ENCODE assay signal across 8 cellular contexts in the genomic region with DNA sequence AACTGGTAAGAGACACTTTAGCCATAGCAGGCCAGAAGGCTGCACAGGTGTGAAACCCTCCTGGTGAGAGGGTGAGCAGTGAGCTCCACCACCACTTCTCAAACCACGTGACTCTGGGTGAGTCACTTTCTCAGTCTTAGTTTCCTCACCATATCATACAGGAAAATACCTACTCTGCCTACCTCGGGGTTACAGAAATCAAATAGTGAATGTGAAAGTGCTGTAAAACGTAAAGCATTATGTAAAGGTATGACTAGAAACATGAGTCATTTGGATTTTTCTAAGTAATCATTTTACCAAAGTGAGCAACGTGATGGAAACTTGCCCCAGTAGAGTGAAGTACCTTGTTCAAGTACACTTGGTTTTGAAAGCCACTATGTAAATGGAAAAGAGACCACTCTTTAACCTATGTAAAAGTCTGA. TPM values are rescaled to one million over a fixed set of nuclear protein-coding genes. Genes with fewer than 3 reads are reported as not detected.
DNase-seq lines count a peak whose midpoint lies in the region; ATAC-seq and TF ChIP-seq lines count a peak whose summit lies in the region.

No MANE protein-coding gene starts in this region.

- H3K27me3 Mint-ChIP-seq in GM23338 (ENCODE audit: insufficient read depth, low read depth, poor library complexity) (peaks cover under 1% of the 10 kb centered on the region), osteocyte (ENCODE audit: unreplicated experiment) (no peaks in the 10 kb centered on the region)
- H3K27me3 Mint-ChIP-seq in activated T-helper 17 cell treated with anti-CD3 and anti-CD28 coated beads, Interleukin-2, amount 50 U/mL, for 72 hours = no peaks in the 10 kb centered on the region

- H3K27ac ChIP-seq in GM23338 (ENCODE audit: low read depth) = peak overlapping the region; percentile 88
- peak overlapping the region; percentile 14 to 50 for H3K27ac ChIP-seq in left lung

- intact Hi-C loops in left lung (cut with DNase I) = no loop called here

- no peaks in the 10 kb centered on the region; the same call in 1 of the 2 replicates for H4K20me1 ChIP-seq in GM23338 (replicated peaks; ENCODE audit: insufficient read depth)

- no peak overlapping the region for H3K4me3 ChIP-seq in GM06990 (replicated peaks; ENCODE audit: low read depth, low read length)
- H3K4me3 ChIP-seq in GM23338 = peak overlapping the region; percentile 27; the same call in 1 of the 2 replicates
- H3K4me3 ChIP-seq in left lung = no peak overlapping the region

- TF ChIP-seq CTCF in GM06990 (IDR thresholded peaks at IDR 0.05; ENCODE audit: insufficient read depth, low read length, poor library complexity, severe bottlenecking) = no peak
- TF ChIP-seq CTCF in GM23338 (conservative IDR thresholded peaks at IDR 0.05; ENCODE audit: low read depth in 2 of 2) = no peak
- TF ChIP-seq CTCF in left lung (IDR thresholded peaks at IDR 0.05) = no peak
- TF ChIP-seq CTCF in osteocyte (IDR thresholded peaks at IDR 0.05) = no peak

- H3K4me3 Mint-ChIP-seq in GM23338 (peak overlapping the region; percentile 10; the same call in 1 of the 3 replicates), osteocyte (ENCODE audit: unreplicated experiment) (no peak overlapping the region)
- peak overlapping the region; percentile 88 for H3K4me3 Mint-ChIP-seq in activated T-helper 17 cell treated with anti-CD3 and anti-CD28 coated beads, Interleukin-2, amount 50 U/mL, for 72 hours
- H3K4me3 Mint-ChIP-seq in stimulated activated effector memory CD8-positive, alpha-beta T cell treated with anti-CD3 and anti-CD28 coated beads, Interleukin-12 subunit alpha, Interleukin-12 subunit beta, amount 100 ng/mL, for 72 hours = peak overlapping the region; percentile 61

- H3K4me2 ChIP-seq in GM23338 = peak overlapping the region; percentile 26

- DNase-seq in GM06990 (ENCODE audit: extremely low read depth, insufficient read length) = peak; percentile 90
- peak; percentile 45 for DNase-seq in GM23338 (ENCODE audit: low spot score)
- peak; percentile 15 for DNase-seq in MV-4-11 (lab: John Stamatoyannopoulos, UW)
- peak in 1 of 2 donors; percentile 68 for DNase-seq in left lung
- DNase-seq in stimulated activated effector memory CD8-positive, alpha-beta T cell treated with anti-CD3 and anti-CD28 coated beads, Interleukin-12 subunit alpha, Interleukin-12 subunit beta, amount 100 ng/mL, for 72 hours (ENCODE audit: low spot score in 2 of 2) = peak; percentile 57 to 88
- DNase-seq in AG20443 (ENCODE audit: low spot score) = no peak
- no peak for DNase-seq in osteocyte (ENCODE audit: extremely low spot score, unreplicated experiment)

- H3K27ac Mint-ChIP-seq in GM23338 (peak overlapping the region; percentile 67), osteocyte (ENCODE audit: unreplicated experiment) (no peak overlapping the region)
- H3K27ac Mint-ChIP-seq in activated T-helper 17 cell treated with anti-CD3 and anti-CD28 coated beads, Interleukin-2, amount 50 U/mL, for 72 hours = peak overlapping the region; percentile 86
- H3K27ac Mint-ChIP-seq in stimulated activated effector memory CD8-positive, alpha-beta T cell treated with anti-CD3 and anti-CD28 coated beads, Interleukin-12 subunit alpha, Interleukin-12 subunit beta, amount 100 ng/mL, for 72 hours = peak overlapping the region; percentile 93

- H3K9me3 Mint-ChIP-seq in GM23338 = peaks cover 8% of the 10 kb centered on the region; the same call in 2 of the 3 replicates
- no peaks in the 10 kb centered on the region for H3K9me3 Mint-ChIP-seq in activated T-helper 17 cell treated with anti-CD3 and anti-CD28 coated beads, Interleukin-2, amount 50 U/mL, for 72 hours
- no peaks in the 10 kb centered on the region for H3K9me3 Mint-ChIP-seq in stimulated activated effector memory CD8-positive, alpha-beta T cell treated with anti-CD3 and anti-CD28 coated beads, Interleukin-12 subunit alpha, Interleukin-12 subunit beta, amount 100 ng/mL, for 72 hours
- no peaks in the 10 kb centered on the region for H3K9me3 Mint-ChIP-seq in osteocyte (ENCODE audit: unreplicated experiment)

- H3K9me2 ChIP-seq in GM23338 (ENCODE audit: insufficient read depth) = no peaks in the 10 kb centered on the region

- peaks cover 84% of the 10 kb centered on the region for H3K4me1 ChIP-seq in GM23338 (ENCODE audit: insufficient read depth)
- peaks cover 10 to 68% of the 10 kb centered on the region in 2 donors for H3K4me1 ChIP-seq in left lung

- H3K9me3 ChIP-seq in left lung = peaks cover 0 to 3% of the 10 kb centered on the region in 2 donors

- peaks cover 98% of the 10 kb centered on the region for H3K79me2 ChIP-seq in GM23338 (replicated peaks; ENCODE audit: insufficient read depth)

- no peaks in the 10 kb centered on the region for H3F3A ChIP-seq in GM23338 (replicated peaks; ENCODE audit: low read depth)

- ATAC-seq in GM23338 = peak; percentile 60
- ATAC-seq in activated T-helper 17 cell treated with anti-CD3 and anti-CD28 coated beads, Interleukin-2, amount 50 U/mL, for 72 hours (replicated peaks) = peak; percentile 80
- peak; percentile 92 for ATAC-seq in left lung
- peak; percentile 89 for ATAC-seq in stimulated activated effector memory CD8-positive, alpha-beta T cell treated with anti-CD3 and anti-CD28 coated beads, Interleukin-12 subunit alpha, Interleukin-12 subunit beta, amount 100 ng/mL, for 72 hours

- H3K4me1 Mint-ChIP-seq in GM23338 = peaks cover 63% of the 10 kb centered on the region
- H3K4me1 Mint-ChIP-seq in activated T-helper 17 cell treated with anti-CD3 and anti-CD28 coated beads, Interleukin-2, amount 50 U/mL, for 72 hours = peaks cover 61% of the 10 kb centered on the region
- peaks cover 83% of the 10 kb centered on the region for H3K4me1 Mint-ChIP-seq in stimulated activated effector memory CD8-positive, alpha-beta T cell treated with anti-CD3 and anti-CD28 coated beads, Interleukin-12 subunit alpha, Interleukin-12 subunit beta, amount 100 ng/mL, for 72 hours
- H3K4me1 Mint-ChIP-seq in osteocyte (ENCODE audit: unreplicated experiment) = peaks cover 81% of the 10 kb centered on the region

- H3K36me3 Mint-ChIP-seq in GM23338 (ENCODE audit: low read depth) (peaks cover 26% of the 10 kb centered on the region; the same call in 2 of the 3 replicates), osteocyte (ENCODE audit: unreplicated experiment) (peaks cover 6% of the 10 kb centered on the region)
- peaks cover 50% of the 10 kb centered on the region for H3K36me3 Mint-ChIP-seq in activated T-helper 17 cell treated with anti-CD3 and anti-CD28 coated beads, Interleukin-2, amount 50 U/mL, for 72 hours (ENCODE audit: low read depth)
- H3K36me3 Mint-ChIP-seq in stimulated activated effector memory CD8-positive, alpha-beta T cell treated with anti-CD3 and anti-CD28 coated beads, Interleukin-12 subunit alpha, Interleukin-12 subunit beta, amount 100 ng/mL, for 72 hours = peaks cover 55% of the 10 kb centered on the region

- H2AFZ ChIP-seq in GM23338 = no peak overlapping the region

- H3K27me3 ChIP-seq in GM06990 (replicated peaks; ENCODE audit: control insufficient read depth, insufficient read depth, low read length) (no peaks in the 10 kb centered on the region), GM23338 (ENCODE audit: insufficient read depth) (no peaks in the 10 kb centered on the region), left lung (no peaks in the 10 kb centered on the region)

- H3K36me3 ChIP-seq in GM06990 (ENCODE audit: control insufficient read depth, insufficient read depth, low read length) = no peaks in the 10 kb centered on the region; the same call in 1 of the 2 replicates
- no peaks in the 10 kb centered on the region for H3K36me3 ChIP-seq in GM23338 (ENCODE audit: insufficient read depth)
- no peaks in the 10 kb centered on the region for H3K36me3 ChIP-seq in left lung

TF ChIP-seq in GM23338, 12 proteins besides CTCF, POLR2A, EP300 and RAD21:
- TF ChIP-seq NANOG (IDR thresholded peaks at IDR 0.05; ENCODE audit: borderline replicate concordance) (no peak), EZH2 (IDR thresholded peaks at IDR 0.05; ENCODE audit: low read depth, unreplicated experiment) (no peak), STAT1 (IDR thresholded peaks at IDR 0.05; ENCODE audit: unreplicated experiment) (no peak), EZH2phosphoT487 (IDR thresholded peaks at IDR 0.05; ENCODE audit: unreplicated experiment) (no peak), CREB1 (CRISPR knock-in tag; IDR thresholded peaks at IDR 0.05; ENCODE audit: low read depth) (no peak), ZNF114 (CRISPR knock-in tag; IDR thresholded peaks at IDR 0.05) (no peak)
- TF ChIP-seq, protein P1, sequence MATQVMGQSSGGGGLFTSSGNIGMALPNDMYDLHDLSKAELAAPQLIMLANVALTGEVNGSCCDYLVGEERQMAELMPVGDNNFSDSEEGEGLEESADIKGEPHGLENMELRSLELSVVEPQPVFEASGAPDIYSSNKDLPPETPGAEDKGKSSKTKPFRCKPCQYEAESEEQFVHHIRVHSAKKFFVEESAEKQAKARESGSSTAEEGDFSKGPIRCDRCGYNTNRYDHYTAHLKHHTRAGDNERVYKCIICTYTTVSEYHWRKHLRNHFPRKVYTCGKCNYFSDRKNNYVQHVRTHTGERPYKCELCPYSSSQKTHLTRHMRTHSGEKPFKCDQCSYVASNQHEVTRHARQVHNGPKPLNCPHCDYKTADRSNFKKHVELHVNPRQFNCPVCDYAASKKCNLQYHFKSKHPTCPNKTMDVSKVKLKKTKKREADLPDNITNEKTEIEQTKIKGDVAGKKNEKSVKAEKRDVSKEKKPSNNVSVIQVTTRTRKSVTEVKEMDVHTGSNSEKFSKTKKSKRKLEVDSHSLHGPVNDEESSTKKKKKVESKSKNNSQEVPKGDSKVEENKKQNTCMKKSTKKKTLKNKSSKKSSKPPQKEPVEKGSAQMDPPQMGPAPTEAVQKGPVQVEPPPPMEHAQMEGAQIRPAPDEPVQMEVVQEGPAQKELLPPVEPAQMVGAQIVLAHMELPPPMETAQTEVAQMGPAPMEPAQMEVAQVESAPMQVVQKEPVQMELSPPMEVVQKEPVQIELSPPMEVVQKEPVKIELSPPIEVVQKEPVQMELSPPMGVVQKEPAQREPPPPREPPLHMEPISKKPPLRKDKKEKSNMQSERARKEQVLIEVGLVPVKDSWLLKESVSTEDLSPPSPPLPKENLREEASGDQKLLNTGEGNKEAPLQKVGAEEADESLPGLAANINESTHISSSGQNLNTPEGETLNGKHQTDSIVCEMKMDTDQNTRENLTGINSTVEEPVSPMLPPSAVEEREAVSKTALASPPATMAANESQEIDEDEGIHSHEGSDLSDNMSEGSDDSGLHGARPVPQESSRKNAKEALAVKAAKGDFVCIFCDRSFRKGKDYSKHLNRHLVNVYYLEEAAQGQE (IDR thresholded peaks at IDR 0.05; ENCODE audit: unreplicated experiment) = no peak

RNA-seq across cellular contexts. Expression of a gene that starts 40.4 kb away (rescaled TPM):
- total RNA-seq in GM23338 (2014; rRNA removed; shearing (Covaris generic)) = 32.5 and 39.3 TPM in 2 replicates
- polyA plus RNA-seq in GM23338 (2016; fragmentation: Nextera tagmentation; extraction: Ambion mirVana) = 16.9 and 18.4 TPM in 2 replicates
- 10 to 100 TPM; 65.6 to 77.2 TPM for total RNA-seq in activated T-helper 17 cell treated with anti-CD3 and anti-CD28 coated beads, Interleukin-2, amount 50 U/mL, for 72 hours
- total RNA-seq in left lung (10 to 100 TPM; 22.8 to 29.3 TPM), osteocyte (31.8 and 32.6 TPM in 2 replicates)

Comparison
In these comparisons a context has a peak if more than half of its experiments do, and no peak if none do; other contexts are left out.
1. DNase-seq: peak in GM06990 (single experiment), GM23338 (single experiment), MV-4-11 (single experiment) and stimulated activated effector memory CD8-positive, alpha-beta T cell treated with anti-CD3 and anti-CD28 coated beads, Interleukin-12 subunit alpha, Interleukin-12 subunit beta, amount 100 ng/mL, for 72 hours (2 of 2); none in AG20443 (single experiment) and osteocyte (single experiment).
2. Peak in every context shown above with its lines, with median percentiles within 50 percentile points of each other: ATAC-seq.